Comparison of ENCODE assay signal across 11 cellular contexts in the genomic region with DNA sequence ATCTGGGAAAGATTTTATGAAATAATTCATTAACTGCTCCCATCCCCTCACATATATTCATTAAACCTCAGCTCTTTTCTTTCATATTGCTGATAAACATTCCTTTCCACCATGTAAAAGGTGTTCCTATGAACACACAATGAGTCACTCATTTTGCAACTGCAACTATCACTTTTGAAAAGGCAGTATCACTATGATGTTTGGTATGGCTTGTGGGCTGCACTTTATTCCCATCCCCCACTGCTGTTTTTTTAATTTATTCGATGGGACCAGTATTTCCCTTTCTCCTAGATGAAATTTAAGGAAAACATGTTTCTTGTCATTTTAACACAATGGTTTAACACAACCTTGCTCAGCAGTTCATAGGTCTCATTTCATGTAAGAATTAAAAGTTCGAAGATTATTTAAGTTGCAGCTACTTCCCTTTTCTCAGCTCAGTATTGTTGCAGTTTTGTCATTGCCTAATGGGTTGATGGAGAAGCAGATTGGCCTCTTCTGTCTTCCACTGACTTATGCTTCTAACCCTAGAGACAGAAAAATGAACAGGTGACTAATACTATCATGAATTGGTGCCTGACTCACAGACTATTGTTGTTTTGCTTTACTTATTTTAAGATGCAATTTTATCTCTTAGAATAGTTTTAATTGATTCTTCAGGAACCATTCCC.
DNase-seq lines count a peak whose midpoint lies in the region; ATAC-seq, FAIRE-seq and TF ChIP-seq lines count a peak whose summit lies in the region.
"Had no signal": no experiment of that assay in that cellular context is flagged by ENCODE, and none has a peak within 500 bp of the region (broad histone marks: within the 10 kb centered on the region; RNA-seq: fewer than 3 reads in every experiment).

No MANE protein-coding gene starts in this region.

- no peaks in the 10 kb centered on the region for H3K36me3 ChIP-seq in pancreas

- ATAC-seq in GM19397 (IDR thresholded peaks at IDR 0.05; ENCODE audit: unreplicated experiment) = peak; percentile 70
- ATAC-seq in HG03066 (IDR thresholded peaks at IDR 0.05; ENCODE audit: low read depth, unreplicated experiment) = peak; percentile 92
- no peak for ATAC-seq in pancreas

- no peak overlapping the region for H3K27ac ChIP-seq in pancreas
- H3K27ac ChIP-seq: parathyroid adenoma had no signal

- no peaks in the 10 kb centered on the region for H3K27me3 Mint-ChIP-seq in Calu3 (ENCODE audit: unreplicated experiment)
- H3K27me3 Mint-ChIP-seq in activated T-helper 1 cell treated with anti-CD3 and anti-CD28 coated beads, Interleukin-12 subunit alpha, Interleukin-12 subunit beta, Interleukin-2, Interleukin-4 antibody, amounts not matched to agents 30 ng/mL and 10 ng/mL and 1 ng/mL, durations not matched to agents 14 hours and 24 hours and 36 hours (ENCODE audit: insufficient read depth) = peaks cover 9% of the 10 kb centered on the region
- peaks cover 8% of the 10 kb centered on the region for H3K27me3 Mint-ChIP-seq in T-helper 2 cell treated with Interferon-gamma antibody and Interleukin-4, amounts not matched to agents 5 μg/mL and 100 μg/mL, for 36 hours (ENCODE audit: low read depth)

- FAIRE-seq in RCC 7860 (lab: Jason Lieb, UNC) (peak; percentile 91), pancreas (lab: Jason Lieb, UNC) (no peak)

- no peak overlapping the region for H3K4me3 ChIP-seq in pancreas

- no TSS peak for BruUV-seq in Calu3 (replicated peaks; lab: Mats Ljungman, UMichigan)

- peak overlapping the region; percentile 36 for H3K27ac Mint-ChIP-seq in Calu3 (ENCODE audit: unreplicated experiment)
- H3K27ac Mint-ChIP-seq in activated T-helper 1 cell treated with anti-CD3 and anti-CD28 coated beads, Interleukin-12 subunit alpha, Interleukin-12 subunit beta, Interleukin-2, Interleukin-4 antibody, amounts not matched to agents 30 ng/mL and 10 ng/mL and 1 ng/mL, durations not matched to agents 14 hours and 24 hours and 36 hours = no peak overlapping the region
- H3K27ac Mint-ChIP-seq in T-helper 2 cell treated with Interferon-gamma antibody and Interleukin-4, amounts not matched to agents 5 μg/mL and 100 μg/mL, for 36 hours = no peak overlapping the region

- TF ChIP-seq CTCF in Calu3 (IDR thresholded peaks at IDR 0.05; ENCODE audit: unreplicated experiment) (no peak), pancreas (IDR thresholded peaks at IDR 0.05) (no peak)

- H3K36me3 Mint-ChIP-seq in Calu3 (ENCODE audit: insufficient read depth, unreplicated experiment) = no peaks in the 10 kb centered on the region
- no peaks in the 10 kb centered on the region for H3K36me3 Mint-ChIP-seq in activated T-helper 1 cell treated with anti-CD3 and anti-CD28 coated beads, Interleukin-12 subunit alpha, Interleukin-12 subunit beta, Interleukin-2, Interleukin-4 antibody, amounts not matched to agents 30 ng/mL and 10 ng/mL and 1 ng/mL, durations not matched to agents 14 hours and 24 hours and 36 hours (ENCODE audit: low read depth)
- H3K36me3 Mint-ChIP-seq in T-helper 2 cell treated with Interferon-gamma antibody and Interleukin-4, amounts not matched to agents 5 μg/mL and 100 μg/mL, for 36 hours (ENCODE audit: low read depth) = no peaks in the 10 kb centered on the region

- H3K27me3 ChIP-seq in pancreas = no peaks in the 10 kb centered on the region

- no peaks in the 10 kb centered on the region for H3K4me1 ChIP-seq in pancreas
- H3K4me1 ChIP-seq: parathyroid adenoma had no signal

- peaks cover 11% of the 10 kb centered on the region for H3K4me1 Mint-ChIP-seq in Calu3 (ENCODE audit: low read depth, unreplicated experiment)
- no peaks in the 10 kb centered on the region for H3K4me1 Mint-ChIP-seq in activated T-helper 1 cell treated with anti-CD3 and anti-CD28 coated beads, Interleukin-12 subunit alpha, Interleukin-12 subunit beta, Interleukin-2, Interleukin-4 antibody, amounts not matched to agents 30 ng/mL and 10 ng/mL and 1 ng/mL, durations not matched to agents 14 hours and 24 hours and 36 hours (ENCODE audit: low read depth)
- H3K4me1 Mint-ChIP-seq in T-helper 2 cell treated with Interferon-gamma antibody and Interleukin-4, amounts not matched to agents 5 μg/mL and 100 μg/mL, for 36 hours (ENCODE audit: low read depth) = peaks cover 15% of the 10 kb centered on the region

- H3K9me3 Mint-ChIP-seq in Calu3 (ENCODE audit: low read depth, unreplicated experiment) = no peaks in the 10 kb centered on the region
- H3K9me3 Mint-ChIP-seq in activated T-helper 1 cell treated with anti-CD3 and anti-CD28 coated beads, Interleukin-12 subunit alpha, Interleukin-12 subunit beta, Interleukin-2, Interleukin-4 antibody, amounts not matched to agents 30 ng/mL and 10 ng/mL and 1 ng/mL, durations not matched to agents 14 hours and 24 hours and 36 hours = no peaks in the 10 kb centered on the region
- H3K9me3 Mint-ChIP-seq in T-helper 2 cell treated with Interferon-gamma antibody and Interleukin-4, amounts not matched to agents 5 μg/mL and 100 μg/mL, for 36 hours = no peaks in the 10 kb centered on the region

- H3K9me3 ChIP-seq in pancreas = no peaks in the 10 kb centered on the region

- WGBS in pancreas, 2 donors = 67 to 79% methylated on average over 2 of the region's 2 CpGs

- no peak overlapping the region for H3K4me3 Mint-ChIP-seq in Calu3 (ENCODE audit: low read depth, unreplicated experiment)
- no peak overlapping the region for H3K4me3 Mint-ChIP-seq in activated T-helper 1 cell treated with anti-CD3 and anti-CD28 coated beads, Interleukin-12 subunit alpha, Interleukin-12 subunit beta, Interleukin-2, Interleukin-4 antibody, amounts not matched to agents 30 ng/mL and 10 ng/mL and 1 ng/mL, durations not matched to agents 14 hours and 24 hours and 36 hours
- H3K4me3 Mint-ChIP-seq in T-helper 2 cell treated with Interferon-gamma antibody and Interleukin-4, amounts not matched to agents 5 μg/mL and 100 μg/mL, for 36 hours = no peak overlapping the region

- intact Hi-C loops in Calu3 (cut with micrococcal nuclease; ENCODE audit: unreplicated experiment) = no loop called here
- intact Hi-C loops in activated T-helper 1 cell treated with anti-CD3 and anti-CD28 coated beads, Interleukin-12 subunit alpha, Interleukin-12 subunit beta, Interleukin-2, Interleukin-4 antibody, amounts not matched to agents 30 ng/mL and 10 ng/mL and 1 ng/mL, durations not matched to agents 14 hours and 24 hours and 36 hours (cut with micrococcal nuclease) = no loop called here
- intact Hi-C loops in pancreas (cut with DNase I) = no loop called here

- CTCF ChIA-PET in Calu3 (lab: Charles Lee) = interaction anchor here (1.9 kb wide), 1 partner anchor 17 kb away, joined by 5 read pairs; no protein-coding TSS in a partner anchor

- DNase-seq in Calu3 = no peak
- peak; percentile 60 for DNase-seq in RCC 7860 (ENCODE audit: low spot score)
- no peak for DNase-seq in activated T-helper 1 cell treated with anti-CD3 and anti-CD28 coated beads, Interleukin-12 subunit alpha, Interleukin-12 subunit beta, Interleukin-2, Interleukin-4 antibody, amounts not matched to agents 30 ng/mL and 10 ng/mL and 1 ng/mL, durations not matched to agents 14 hours and 24 hours and 36 hours (ENCODE audit: low spot score)
- DNase-seq in activated CD4-positive, alpha-beta T cell treated with anti-CD3 and anti-CD28 coated beads for 1 hour = no peak
- DNase-seq in T-helper 2 cell treated with Interferon-gamma antibody and Interleukin-4, amounts not matched to agents 5 μg/mL and 100 μg/mL, for 36 hours (ENCODE audit: low spot score) = no peak
- DNase-seq in pancreas = no peak
- DNase-seq: activated CD4-positive, alpha-beta T cell treated with anti-CD3 and anti-CD28 coated beads for 4 hours; KBM-7 had no signal

Comparison
In these comparisons a context has a peak if more than half of its experiments do, and no peak if none do; other contexts are left out.
1. ATAC-seq: peak in GM19397 (single experiment) and HG03066 (single experiment); none in pancreas (0 of 4).